Comparison of ENCODE assay signal across 8 cellular contexts in genomic region chr1:233304489-233305102, GRCh38. TPM values are rescaled to one million over a fixed set of nuclear protein-coding genes. Genes with fewer than 3 reads are reported as not detected.
A peak's percentile ranks its signal among the peaks of the same experiment; 100 is the strongest.
DNase-seq lines count a peak whose midpoint lies in the region; ATAC-seq, FAIRE-seq and TF ChIP-seq lines count a peak whose summit lies in the region.
"Had no signal": no experiment of that assay in that cellular context is flagged by ENCODE, and none has a peak within 500 bp of the region (broad histone marks: within the 10 kb centered on the region; RNA-seq: fewer than 3 reads in every experiment).

No MANE protein-coding gene starts in this region.

- TF ChIP-seq CTCF in MM.1S (IDR thresholded peaks at IDR 0.05; ENCODE audit: low read length) (peak; percentile 92), tibial artery (IDR thresholded peaks at IDR 0.05) (peak; percentile 51 to 66)

- H3K27ac ChIP-seq in MM.1S (ENCODE audit: low read length) = no peak overlapping the region
- no peak overlapping the region for H3K27ac ChIP-seq in tibial artery

- H3K9ac ChIP-seq in MM.1S (ENCODE audit: low read length) = no peak overlapping the region

- no peaks in the 10 kb centered on the region for H4K20me1 ChIP-seq in MM.1S (ENCODE audit: insufficient read depth, low read length)

- no peak overlapping the region for H2AFZ ChIP-seq in MM.1S (ENCODE audit: low read length)

- DNase-seq in GM03348 (ENCODE audit: low spot score) (peak; percentile 51), MM.1S (peak; percentile 68), SW480 (ENCODE audit: low spot score) (peak; percentile 55), frontal cortex (ENCODE audit: low spot score in 2 of 2) (no peak), tibial artery (no peak)

- intact Hi-C loops in tibial artery (cut with DNase I; ENCODE audit: low total_unique reads) = no loop called here

- no peaks in the 10 kb centered on the region for H3K36me3 ChIP-seq in MM.1S (replicated peaks; ENCODE audit: insufficient read depth, low read length)
- H3K36me3 ChIP-seq in tibial artery = no peaks in the 10 kb centered on the region

- no peaks in the 10 kb centered on the region for H3K4me1 ChIP-seq in MM.1S (ENCODE audit: low read length)
- no peaks in the 10 kb centered on the region for H3K4me1 ChIP-seq in tibial artery

- H3K79me2 ChIP-seq in MM.1S (ENCODE audit: low read length) = no peaks in the 10 kb centered on the region

- FAIRE-seq in frontal cortex (lab: Jason Lieb, UNC) = peak; percentile 52

- no peaks in the 10 kb centered on the region for H3F3A ChIP-seq in MM.1S (ENCODE audit: insufficient read depth, low read length)

- H3K27me3 ChIP-seq in MM.1S (replicated peaks; ENCODE audit: insufficient read depth, low read length) (no peaks in the 10 kb centered on the region), tibial artery (peaks cover 0 to 8% of the 10 kb centered on the region in 2 donors)

- H3K4me2 ChIP-seq in MM.1S (ENCODE audit: low read depth, low read length) = no peak overlapping the region

- H3K9me3 ChIP-seq in MM.1S (replicated peaks; ENCODE audit: insufficient read depth, low read length) (no peaks in the 10 kb centered on the region), tibial artery (no peaks in the 10 kb centered on the region)

- no peaks in the 10 kb centered on the region for H3K9me2 ChIP-seq in MM.1S (replicated peaks; ENCODE audit: insufficient read depth, low read length)

- no peak overlapping the region for H3K4me3 ChIP-seq in MM.1S (ENCODE audit: low read length)
- no peak overlapping the region for H3K4me3 ChIP-seq in tibial artery

- ATAC-seq in GM21529 (IDR thresholded peaks at IDR 0.05; ENCODE audit: unreplicated experiment) (no peak), HG02759 (IDR thresholded peaks at IDR 0.05; ENCODE audit: unreplicated experiment) (no peak)
- ATAC-seq: naive thymus-derived CD8-positive, alpha-beta T cell had no signal

RNA-seq across cellular contexts. Expression of gene PCNX2, which starts 9.1 kb away (rescaled TPM):
- 228 TPM for total RNA-seq in frontal cortex

RNA-seq across cellular contexts. Expression of gene MAP3K21, which starts 22.9 kb away (rescaled TPM):
- total RNA-seq in frontal cortex = 2.9 TPM

Comparison
In these comparisons a context has a peak if more than half of its experiments do, and no peak if none do; other contexts are left out.
1. DNase-seq: peak in GM03348 (single experiment), MM.1S (single experiment) and SW480 (single experiment); none in frontal cortex (0 of 2) and tibial artery (0 of 2).